ENCODE assay signal across 8 cellular contexts in the genomic region with DNA sequence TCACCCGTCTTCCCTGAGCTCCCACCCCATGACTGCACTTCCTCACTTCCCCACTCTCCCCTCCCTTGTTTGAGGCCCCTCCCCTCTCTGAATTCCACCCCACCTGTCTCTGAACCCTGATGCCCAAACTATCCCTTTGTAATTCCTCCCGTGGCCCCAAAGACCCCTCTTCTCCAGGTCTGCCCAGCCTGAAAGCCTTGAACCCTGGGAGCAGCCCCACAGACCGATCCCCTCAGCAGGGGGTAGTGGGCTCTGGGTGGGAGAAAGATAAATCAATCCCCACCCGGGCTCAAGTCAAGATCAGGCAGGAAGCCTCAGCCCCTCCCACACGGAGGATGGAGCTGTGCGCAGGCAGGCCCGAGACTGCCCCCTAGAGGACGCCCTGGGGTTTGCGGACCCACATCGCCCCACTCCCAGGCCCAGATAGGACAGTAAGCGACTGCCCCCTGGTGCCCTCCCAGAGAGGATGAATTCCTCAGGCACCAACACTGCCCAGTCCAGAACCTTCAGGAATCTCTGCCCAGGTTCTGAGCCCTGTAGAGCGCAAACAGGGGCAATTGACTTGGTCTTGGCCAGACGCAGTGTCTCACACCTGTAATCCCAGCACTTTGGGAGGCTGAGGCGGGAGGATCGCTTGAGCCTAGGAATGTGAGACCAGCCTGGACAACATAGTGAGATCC. TPM values are rescaled to one million over a fixed set of nuclear protein-coding genes. Genes with fewer than 3 reads are reported as not detected.
DNase-seq lines count a peak whose midpoint lies in the region; ATAC-seq and TF ChIP-seq lines count a peak whose summit lies in the region.

No MANE protein-coding gene starts in this region.

- CTCF ChIA-PET in GM10248 (lab: Yijun Ruan, JAX): interaction anchor here (0.5 to 17.2 kb wide), 37 partner anchors 8 to 261 kb away, joined by 3 to 339 read pairs (median 4); partner anchors contain the start of genes HSPB1 and SRRM3

- TF ChIP-seq CTCF in GM10248 (IDR thresholded peaks at IDR 0.05; ENCODE audit: control extremely low read depth, extremely low read depth, low read depth, missing control alignments) (peak; percentile 100), heart right ventricle (IDR thresholded peaks at IDR 0.05) (peak; percentile 100)

- H3K4me3 ChIP-seq in heart right ventricle (no peak overlapping the region), aorta (ENCODE audit: low read length in 2 of 2) (no peak overlapping the region)

- no peaks in the 10 kb centered on the region for H3K9me3 ChIP-seq in heart right ventricle
- no peaks in the 10 kb centered on the region for H3K9me3 ChIP-seq in aorta (ENCODE audit: control insufficient read depth, low read length)

- no peaks in the 10 kb centered on the region for H3K27me3 ChIP-seq in heart right ventricle
- H3K27me3 ChIP-seq in aorta (ENCODE audit: control insufficient read depth in 1 of 2, insufficient read depth in 2 of 2, low read length in 1 of 2): no peaks in the 10 kb centered on the region

- H3K27ac ChIP-seq in heart right ventricle (peak overlapping the region in 1 of 10 donors; percentile 12), aorta (ENCODE audit: low read depth in 1 of 2, low read length in 2 of 2) (no peak overlapping the region)

- H3K36me3 ChIP-seq in heart right ventricle: no peaks in the 10 kb centered on the region
- H3K36me3 ChIP-seq in aorta (ENCODE audit: control insufficient read depth in 1 of 2, insufficient read depth in 2 of 2, low read length in 1 of 2): no peaks in the 10 kb centered on the region

- WGBS in heart right ventricle, 2 donors: 7 to 8% methylated on average over 15 of the region's 15 CpGs
- WGBS in aorta, 2 donors: 8 to 9% methylated on average over 15 of the region's 15 CpGs

- ATAC-seq in HG02759 (IDR thresholded peaks at IDR 0.05; ENCODE audit: unreplicated experiment): peak; percentile 36
- peak; percentile 60 to 77 (median 68) for ATAC-seq in heart right ventricle
- peak; percentile 93 for ATAC-seq in aorta (ENCODE audit: low FRiP score)

- intact Hi-C loops in heart right ventricle (cut with DNase I) (loop anchor here (1.0 to 10.0 kb wide), 8 partner anchors 21 to 139 kb away; no protein-coding TSS in a partner anchor), aorta (cut with DNase I) (loop anchor here (1.0 to 2.0 kb wide), 4 partner anchors 23 to 136 kb away; no protein-coding TSS in a partner anchor)

- DNase-seq in GM10248 (ENCODE audit: extremely low spot score) (peak; percentile 92), NCI-H146 (lab: John Stamatoyannopoulos, UW) (peak; percentile 92), SW480 (ENCODE audit: low spot score) (peak; percentile 94), heart right ventricle (peak; percentile 96 to 98), putamen (ENCODE audit: low spot score) (peak; percentile 94), aorta (peak; percentile 97 to 99)
- DNase-seq in activated naive CD8-positive, alpha-beta T cell treated with anti-CD3 and anti-CD28 coated beads, Interleukin-2, amount 50 U/mL, for 16 hours (ENCODE audit: low read depth, low spot score): peak; percentile 94

- H3K4me1 ChIP-seq in heart right ventricle (peaks cover 9 to 36% (median 23%) of the 10 kb centered on the region in 9 donors), aorta (ENCODE audit: control insufficient read depth in 1 of 2, insufficient read depth in 2 of 2, low read length in 2 of 2) (peaks cover 0 to 1% of the 10 kb centered on the region in 2 donors)

- POLR2A ChIA-PET in GM10248 (lab: Yijun Ruan, JAX): interaction anchor here (1.3 to 2.4 kb wide), 2 partner anchors 9 to 11 kb away, joined by 6 to 9 read pairs; no protein-coding TSS in a partner anchor

RNA-seq across cellular contexts. Expression of gene HSPB1, which starts 11.7 kb away (rescaled TPM):
- total RNA-seq in heart right ventricle (1,000 to 10,000 TPM; 1,266 to 2,631 (median 2,034) TPM), aorta (1,000 to 10,000 TPM; 1,225 to 2,295 TPM)
- polyA plus RNA-seq in heart right ventricle (1,000 to 10,000 TPM; 2,522 to 6,886 TPM), aorta (1,000 to 10,000 TPM in 1 of 2 donors, 100 to 1,000 TPM in 1; 742 to 1,817 TPM)

RNA-seq across cellular contexts. Expression of gene YWHAG, which starts 44.6 kb away (rescaled TPM):
- total RNA-seq in heart right ventricle (100 to 1,000 TPM; 193 to 262 (median 207) TPM), aorta (100 to 1,000 TPM; 104 to 121 TPM)
- polyA plus RNA-seq in heart right ventricle (10 to 100 TPM; 63.7 to 88.0 TPM), aorta (10 to 100 TPM; 40.0 to 58.2 TPM)

Comparison
In these comparisons a context has a peak if more than half of its experiments do, and no peak if none do; other contexts are left out.
1. ATAC-seq: peak in every context shown above with its lines; median percentile 93 in aorta; 68 in heart right ventricle; 36 in HG02759.